1 cellular context compared by ENCODE assay signal in genomic region chr12:113298861-113299545, GRCh38.
TF ChIP-seq lines count a peak whose summit lies in the region.

No MANE protein-coding gene starts in this region.

TF ChIP-seq in A549, 52 proteins besides CTCF, POLR2A, EP300 and RAD21:
- TF ChIP-seq REST (IDR thresholded peaks at IDR 0.05) (no peak), E2F6 (IDR thresholded peaks at IDR 0.05; ENCODE audit: borderline replicate concordance, low read depth) (no peak), ZSCAN20 (CRISPR knock-in tag; IDR thresholded peaks at IDR 0.05) (no peak), RARB (CRISPR knock-in tag; IDR thresholded peaks at IDR 0.05) (no peak), BCL3 (IDR thresholded peaks at IDR 0.05) (no peak), MYC (IDR thresholded peaks at IDR 0.05; ENCODE audit: borderline replicate concordance, low read length) (no peak)
